ENCODE assay signal across 16 cellular contexts in genomic region chr17:48357727-48358126, GRCh38.
DNase-seq lines count a peak whose midpoint lies in the region; ATAC-seq and TF ChIP-seq lines count a peak whose summit lies in the region.
"Had no signal": no experiment of that assay in that cellular context is flagged by ENCODE, and none has a peak within 500 bp of the region (broad histone marks: within the 10 kb centered on the region; RNA-seq: fewer than 3 reads in every experiment).

No MANE protein-coding gene starts in this region.

- no peak for ATAC-seq in HG02885 (IDR thresholded peaks at IDR 0.05; ENCODE audit: poor library complexity, unreplicated experiment)
- ATAC-seq: HepG2 had no signal

- H3K4me1 Mint-ChIP-seq in activated naive CD4-positive, alpha-beta T cell treated with anti-CD3 and anti-CD28 coated beads, Interleukin-2, amount 10 ng/mL, durations not matched to agents 7 days and 5 days = no peaks in the 10 kb centered on the region
- peaks cover 22% of the 10 kb centered on the region for H3K4me1 Mint-ChIP-seq in mesothelial cell of epicardium
- peaks cover 23% of the 10 kb centered on the region for H3K4me1 Mint-ChIP-seq in activated T-cell treated with anti-CD3 and anti-CD28 coated beads, Interleukin-2, amount 50 U/mL, for 24 hours (ENCODE audit: low read depth)

- no peak for TF ChIP-seq CTCF in mesothelial cell of epicardium (IDR thresholded peaks at IDR 0.05; ENCODE audit: unreplicated experiment)
- TF ChIP-seq CTCF in GM10266 (IDR thresholded peaks at IDR 0.05; ENCODE audit: control insufficient read depth, insufficient read depth, low read depth, missing control alignments) = no peak

- intact Hi-C loops in cardiac septum (cut with DNase I) = no loop called here

- H3K27ac Mint-ChIP-seq in activated naive CD4-positive, alpha-beta T cell treated with anti-CD3 and anti-CD28 coated beads, Interleukin-2, amount 10 ng/mL, durations not matched to agents 7 days and 5 days = peak overlapping the region; percentile 28
- peak overlapping the region; percentile 50 for H3K27ac Mint-ChIP-seq in mesothelial cell of epicardium
- no peak overlapping the region for H3K27ac Mint-ChIP-seq in activated T-cell treated with anti-CD3 and anti-CD28 coated beads, Interleukin-2, amount 50 U/mL, for 24 hours

- DNase-seq in activated naive CD4-positive, alpha-beta T cell treated with anti-CD3 and anti-CD28 coated beads, Interleukin-2, amount 10 ng/mL, durations not matched to agents 7 days and 5 days = no peak
- no peak for DNase-seq in activated naive CD4-positive, alpha-beta T cell treated with anti-CD3 and anti-CD28 coated beads, Interleukin-2, amount 50 U/mL, for 16 hours
- DNase-seq in NAMALWA (ENCODE audit: low spot score) (peak; percentile 20), mesothelial cell of epicardium (ENCODE audit: low spot score in 2 of 2, unreplicated experiment in 2 of 2) (no peak), cardiac septum (ENCODE audit: low spot score) (no peak), GM10266 (ENCODE audit: extremely low spot score) (no peak)
- no peak for DNase-seq in activated T-cell treated with anti-CD3 and anti-CD28 coated beads, Interleukin-2, amount 50 U/mL, for 24 hours
- DNase-seq: C1 segment of cervical spinal cord; CD4-positive, CD25-positive, alpha-beta regulatory T cell; CD8-positive, alpha-beta memory T cell; COR-L47; DMS 273 treated with DMSO at 0.1 percent for 48 hours; GM23248; HCEC 1CT had no signal

- H3K4me3 Mint-ChIP-seq in activated naive CD4-positive, alpha-beta T cell treated with anti-CD3 and anti-CD28 coated beads, Interleukin-2, amount 10 ng/mL, durations not matched to agents 7 days and 5 days = no peak overlapping the region
- H3K4me3 Mint-ChIP-seq in mesothelial cell of epicardium = no peak overlapping the region
- H3K4me3 Mint-ChIP-seq in activated T-cell treated with anti-CD3 and anti-CD28 coated beads, Interleukin-2, amount 50 U/mL, for 24 hours = no peak overlapping the region
- H3K4me3 Mint-ChIP-seq: CD4-positive, CD25-positive, alpha-beta regulatory T cell; CD8-positive, alpha-beta memory T cell had no signal

- CTCF ChIA-PET in activated naive CD4-positive, alpha-beta T cell treated with anti-CD3 and anti-CD28 coated beads, Interleukin-2, amount 10 ng/mL, durations not matched to agents 7 days and 5 days (lab: Charles Lee) = no interaction called here

- H3K9me3 Mint-ChIP-seq in activated naive CD4-positive, alpha-beta T cell treated with anti-CD3 and anti-CD28 coated beads, Interleukin-2, amount 10 ng/mL, durations not matched to agents 7 days and 5 days = no peaks in the 10 kb centered on the region
- no peaks in the 10 kb centered on the region for H3K9me3 Mint-ChIP-seq in mesothelial cell of epicardium
- no peaks in the 10 kb centered on the region for H3K9me3 Mint-ChIP-seq in activated T-cell treated with anti-CD3 and anti-CD28 coated beads, Interleukin-2, amount 50 U/mL, for 24 hours
- H3K9me3 Mint-ChIP-seq: CD4-positive, CD25-positive, alpha-beta regulatory T cell; CD8-positive, alpha-beta memory T cell had no signal

- H3K36me3 Mint-ChIP-seq in activated naive CD4-positive, alpha-beta T cell treated with anti-CD3 and anti-CD28 coated beads, Interleukin-2, amount 10 ng/mL, durations not matched to agents 7 days and 5 days = peaks cover 7% of the 10 kb centered on the region
- H3K36me3 Mint-ChIP-seq in mesothelial cell of epicardium = no peaks in the 10 kb centered on the region
- H3K36me3 Mint-ChIP-seq in activated T-cell treated with anti-CD3 and anti-CD28 coated beads, Interleukin-2, amount 50 U/mL, for 24 hours (ENCODE audit: low read depth) = peaks cover 8% of the 10 kb centered on the region

- no peaks in the 10 kb centered on the region for H3K27me3 Mint-ChIP-seq in activated naive CD4-positive, alpha-beta T cell treated with anti-CD3 and anti-CD28 coated beads, Interleukin-2, amount 10 ng/mL, durations not matched to agents 7 days and 5 days
- peaks cover 2% of the 10 kb centered on the region for H3K27me3 Mint-ChIP-seq in mesothelial cell of epicardium (ENCODE audit: low read depth)
- H3K27me3 Mint-ChIP-seq in activated T-cell treated with anti-CD3 and anti-CD28 coated beads, Interleukin-2, amount 50 U/mL, for 24 hours = no peaks in the 10 kb centered on the region
- H3K27me3 Mint-ChIP-seq: CD4-positive, CD25-positive, alpha-beta regulatory T cell; CD8-positive, alpha-beta memory T cell had no signal
